Comparison of ENCODE assay signal across 21 cellular contexts in the genomic region with DNA sequence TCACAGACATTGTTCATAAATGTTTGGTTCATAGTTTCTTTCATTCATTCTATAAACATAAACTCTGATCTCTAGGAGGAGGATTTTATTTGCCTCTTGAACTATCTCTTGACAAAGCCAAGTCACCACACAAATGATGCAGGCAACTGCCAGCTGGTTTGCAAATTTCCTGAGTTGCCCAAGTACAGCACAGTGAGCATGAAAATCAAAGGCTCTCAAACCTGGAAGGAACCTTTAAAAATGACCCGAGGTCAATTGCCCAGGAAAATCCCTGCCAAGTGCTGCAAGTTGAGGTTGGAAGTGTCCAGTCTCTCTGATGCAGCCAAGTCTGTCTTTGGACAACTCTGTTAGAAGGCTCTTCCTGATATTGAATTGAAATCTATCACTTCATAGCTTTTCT.
"Had no signal": no experiment of that assay in that cellular context is flagged by ENCODE, and none has a peak within 500 bp of the region (broad histone marks: within the 10 kb centered on the region; RNA-seq: fewer than 3 reads in every experiment).

No MANE protein-coding gene starts in this region.

- H3K4me1 ChIP-seq: parathyroid adenoma had no signal

- DNase-seq: activated B cell treated with CpG ODN at 0.5 μM for 24 hours; activated CD4-positive, alpha-beta memory T cell treated with anti-CD3 and anti-CD28 coated beads, Interleukin-2, amount 10 ng/mL, durations not matched to agents 7 days and 5 days; activated CD4-positive, alpha-beta T cell treated with anti-CD3 and anti-CD28 coated beads for 48 hours; activated CD8-positive, alpha-beta memory T cell treated with anti-CD3 and anti-CD28 coated beads, Interleukin-2, amount 10 ng/mL, durations not matched to agents 7 days and 5 days; activated naive CD4-positive, alpha-beta T cell; activated naive CD8-positive, alpha-beta T cell treated with anti-CD3 and anti-CD28 coated beads for 36 hours; amygdala; cortex of kidney; left ventricle myocardium superior; mucosa of descending colon; naive thymus-derived CD4-positive, alpha-beta T cell; stimulated activated naive B cell treated with anti-CD40 and anti-IgM and Interleukin-4, amounts not matched to agents 10 μg/mL and 1 μg/mL and 100 μg/mL, for 72 hours had no signal

- H3K27me3 Mint-ChIP-seq: activated B cell treated with CpG ODN at 0.5 μM for 24 hours; activated CD4-positive, alpha-beta memory T cell treated with anti-CD3 and anti-CD28 coated beads, Interleukin-2, amount 10 ng/mL, durations not matched to agents 7 days and 5 days; activated naive CD8-positive, alpha-beta T cell treated with anti-CD3 and anti-CD28 coated beads for 36 hours; activated T-helper 17 cell treated with anti-CD3 and anti-CD28 coated beads, Interleukin-2, amount 50 U/mL, for 72 hours; central memory CD8-positive, alpha-beta T cell; memory B cell; stimulated activated naive B cell treated with anti-CD40 and anti-IgM and Interleukin-4, amounts not matched to agents 10 μg/mL and 1 μg/mL and 100 μg/mL, for 72 hours had no signal

- H3K9me3 Mint-ChIP-seq: central memory CD8-positive, alpha-beta T cell had no signal

- H3K36me3 Mint-ChIP-seq: brain, memory B cell had no signal

- H3K27ac ChIP-seq: hepatocyte, parathyroid adenoma, SK-N-MC had no signal

- H3K4me3 Mint-ChIP-seq: activated B cell treated with CpG ODN at 0.5 μM for 24 hours; activated CD4-positive, alpha-beta memory T cell treated with anti-CD3 and anti-CD28 coated beads, Interleukin-2, amount 10 ng/mL, durations not matched to agents 7 days and 5 days; activated CD8-positive, alpha-beta memory T cell treated with anti-CD3 and anti-CD28 coated beads, Interleukin-2, amount 10 ng/mL, durations not matched to agents 7 days and 5 days; activated naive CD8-positive, alpha-beta T cell treated with anti-CD3 and anti-CD28 coated beads for 36 hours; activated T-helper 17 cell treated with anti-CD3 and anti-CD28 coated beads, Interleukin-2, amount 50 U/mL, for 72 hours; brain; central memory CD8-positive, alpha-beta T cell; memory B cell; naive thymus-derived CD4-positive, alpha-beta T cell; stimulated activated naive B cell treated with anti-CD40 and anti-IgM and Interleukin-4, amounts not matched to agents 10 μg/mL and 1 μg/mL and 100 μg/mL, for 72 hours had no signal

- FAIRE-seq: islet of Langerhans had no signal

- H3K27ac Mint-ChIP-seq: activated B cell treated with CpG ODN at 0.5 μM for 24 hours; activated CD4-positive, alpha-beta memory T cell treated with anti-CD3 and anti-CD28 coated beads, Interleukin-2, amount 10 ng/mL, durations not matched to agents 7 days and 5 days; activated CD8-positive, alpha-beta memory T cell treated with anti-CD3 and anti-CD28 coated beads, Interleukin-2, amount 10 ng/mL, durations not matched to agents 7 days and 5 days; activated naive CD8-positive, alpha-beta T cell treated with anti-CD3 and anti-CD28 coated beads for 36 hours; activated T-helper 17 cell treated with anti-CD3 and anti-CD28 coated beads, Interleukin-2, amount 50 U/mL, for 72 hours; brain; stimulated activated naive B cell treated with anti-CD40 and anti-IgM and Interleukin-4, amounts not matched to agents 10 μg/mL and 1 μg/mL and 100 μg/mL, for 72 hours had no signal

- H3K4me3 ChIP-seq: hepatocyte, mucosa of descending colon, SK-N-MC had no signal

- H3K27me3 ChIP-seq: hepatocyte had no signal

- ATAC-seq: activated CD8-positive, alpha-beta memory T cell treated with anti-CD3 and anti-CD28 coated beads, Interleukin-2, amount 10 ng/mL, durations not matched to agents 7 days and 5 days; activated T-helper 17 cell treated with anti-CD3 and anti-CD28 coated beads, Interleukin-2, amount 50 U/mL, for 72 hours; left ventricle myocardium superior; mucosa of descending colon; naive thymus-derived CD4-positive, alpha-beta T cell; sciatic nerve; stimulated activated naive B cell treated with anti-CD40 and anti-IgM and Interleukin-4, amounts not matched to agents 10 μg/mL and 1 μg/mL and 100 μg/mL, for 72 hours had no signal

- H3K9me3 ChIP-seq: mucosa of descending colon had no signal

- H3K4me1 Mint-ChIP-seq: brain had no signal
